ENCODE assay signal across 1 cellular context in genomic region chr7:66844552-66845381, GRCh38.
TF ChIP-seq lines count a peak whose summit lies in the region.

No MANE protein-coding gene starts in this region.

TF ChIP-seq in A549, 52 proteins besides CTCF, POLR2A, EP300 and RAD21 (continued from another document):
- TF ChIP-seq E2F6 (IDR thresholded peaks at IDR 0.05; ENCODE audit: borderline replicate concordance, low read depth) (peak; percentile 32; the same call in 1 of the 2 replicates), JUN (IDR thresholded peaks at IDR 0.05) (peak; percentile 50 to 88; a peak in 4 of 5 replicates), HES2 (IDR thresholded peaks at IDR 0.05) (no peak), ZC3H11A (IDR thresholded peaks at IDR 0.05) (no peak), CHD4 (IDR thresholded peaks at IDR 0.05; ENCODE audit: borderline replicate concordance) (no peak), PHF8 (IDR thresholded peaks at IDR 0.05; ENCODE audit: borderline replicate concordance, low read depth) (peak; percentile 64), KDM1A (IDR thresholded peaks at IDR 0.05; ENCODE audit: low read depth) (no peak), ELK1 (IDR thresholded peaks at IDR 0.05; ENCODE audit: low read depth, low read length) (no peak), GATA3 (IDR thresholded peaks at IDR 0.05; ENCODE audit: borderline replicate concordance) (no peak), TFCP2L1 (CRISPR knock-in tag; IDR thresholded peaks at IDR 0.05) (no peak), CBX8 (IDR thresholded peaks at IDR 0.05) (no peak), HMGXB4 (CRISPR knock-in tag; IDR thresholded peaks at IDR 0.05; ENCODE audit: borderline replicate concordance) (no peak), BHLHE40 (IDR thresholded peaks at IDR 0.05; ENCODE audit: low read depth, low read length) (no peak), MAX (IDR thresholded peaks at IDR 0.05) (peak; percentile 87), CEBPB (IDR thresholded peaks at IDR 0.05) (peak in 1 of 2 experiments; percentile 48; a peak in 1 of 4 replicates), RFX5 (IDR thresholded peaks at IDR 0.05) (peak; percentile 80), ZNF302 (CRISPR knock-in tag; IDR thresholded peaks at IDR 0.05) (no peak), TP53 (CRISPR knock-in tag; IDR thresholded peaks at IDR 0.05) (no peak), NFE2L2 (conservative IDR thresholded peaks at IDR 0.05; ENCODE audit: low read length) (no peak), NR3C1 (IDR thresholded peaks at IDR 0.05) (no peak), EHMT2 (IDR thresholded peaks at IDR 0.05; ENCODE audit: low read depth) (no peak), CBX2 (IDR thresholded peaks at IDR 0.05; ENCODE audit: borderline replicate concordance, low read depth) (no peak), MYC (IDR thresholded peaks at IDR 0.05; ENCODE audit: borderline replicate concordance, low read length) (no peak), NPAS2 (CRISPR knock-in tag; IDR thresholded peaks at IDR 0.05; ENCODE audit: borderline replicate concordance) (no peak)
- TF ChIP-seq, protein P1, sequence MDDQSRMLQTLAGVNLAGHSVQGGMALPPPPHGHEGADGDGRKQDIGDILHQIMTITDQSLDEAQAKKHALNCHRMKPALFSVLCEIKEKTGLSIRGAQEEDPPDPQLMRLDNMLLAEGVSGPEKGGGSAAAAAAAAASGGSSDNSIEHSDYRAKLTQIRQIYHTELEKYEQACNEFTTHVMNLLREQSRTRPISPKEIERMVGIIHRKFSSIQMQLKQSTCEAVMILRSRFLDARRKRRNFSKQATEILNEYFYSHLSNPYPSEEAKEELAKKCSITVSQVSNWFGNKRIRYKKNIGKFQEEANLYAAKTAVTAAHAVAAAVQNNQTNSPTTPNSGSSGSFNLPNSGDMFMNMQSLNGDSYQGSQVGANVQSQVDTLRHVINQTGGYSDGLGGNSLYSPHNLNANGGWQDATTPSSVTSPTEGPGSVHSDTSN (IDR thresholded peaks at IDR 0.05), result no peak
